ENCODE assay signal across 1 cellular context in the genomic region with DNA sequence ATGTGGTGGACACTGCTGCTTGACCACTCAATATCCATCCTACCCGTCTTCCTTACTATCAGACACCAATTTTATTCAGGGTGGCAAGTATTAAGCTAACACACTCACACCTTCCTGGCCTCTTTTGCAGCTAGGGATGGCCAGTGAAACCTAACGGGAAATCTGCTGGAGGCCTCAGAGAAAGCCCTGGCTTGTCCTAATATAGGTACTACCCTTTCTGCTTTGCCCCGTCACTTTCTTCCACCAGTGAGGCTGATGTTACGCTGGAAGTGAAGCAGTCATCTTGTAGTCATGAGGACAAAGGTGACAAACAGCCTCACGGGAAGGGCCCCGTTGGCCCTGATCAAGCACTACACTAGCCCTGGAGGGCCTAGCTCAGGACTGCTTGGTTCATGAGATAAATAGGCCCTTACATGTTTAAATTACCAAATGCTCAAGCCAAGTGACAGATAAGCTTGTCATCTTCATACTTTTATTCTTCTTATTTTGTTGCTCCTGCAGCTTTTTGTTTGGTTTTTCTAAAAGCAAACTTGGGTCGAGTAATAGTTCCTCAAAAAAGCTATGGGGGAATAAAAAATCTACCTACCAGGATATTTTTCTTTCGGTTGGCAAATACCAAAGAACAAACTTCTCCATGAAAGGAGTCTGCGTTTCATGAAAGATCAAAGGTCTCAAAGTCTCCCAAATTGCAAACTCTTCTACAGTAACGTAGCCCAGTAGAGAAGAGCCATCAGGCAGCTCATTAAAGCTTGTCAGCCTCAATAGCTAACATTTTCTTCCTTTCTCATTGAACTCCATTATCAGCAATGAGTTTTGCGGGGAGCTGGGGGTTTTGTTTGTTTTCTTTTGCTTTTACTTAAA.
TF ChIP-seq lines count a peak whose summit lies in the region.

No MANE protein-coding gene starts in this region.

TF ChIP-seq in WTC11, 78 proteins besides CTCF, POLR2A, EP300 and RAD21 (continued from another document):
- TF ChIP-seq, protein P1, sequence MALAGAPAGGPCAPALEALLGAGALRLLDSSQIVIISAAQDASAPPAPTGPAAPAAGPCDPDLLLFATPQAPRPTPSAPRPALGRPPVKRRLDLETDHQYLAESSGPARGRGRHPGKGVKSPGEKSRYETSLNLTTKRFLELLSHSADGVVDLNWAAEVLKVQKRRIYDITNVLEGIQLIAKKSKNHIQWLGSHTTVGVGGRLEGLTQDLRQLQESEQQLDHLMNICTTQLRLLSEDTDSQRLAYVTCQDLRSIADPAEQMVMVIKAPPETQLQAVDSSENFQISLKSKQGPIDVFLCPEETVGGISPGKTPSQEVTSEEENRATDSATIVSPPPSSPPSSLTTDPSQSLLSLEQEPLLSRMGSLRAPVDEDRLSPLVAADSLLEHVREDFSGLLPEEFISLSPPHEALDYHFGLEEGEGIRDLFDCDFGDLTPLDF (CRISPR knock-in tag; IDR thresholded peaks at IDR 0.05), result no peak
- no peak for TF ChIP-seq ELF4 (CRISPR knock-in tag; IDR thresholded peaks at IDR 0.05; ENCODE audit: low read depth)
- TF ChIP-seq ZNF138 (CRISPR knock-in tag; conservative IDR thresholded peaks at IDR 0.05), result no peak
- TF ChIP-seq, protein P2, sequence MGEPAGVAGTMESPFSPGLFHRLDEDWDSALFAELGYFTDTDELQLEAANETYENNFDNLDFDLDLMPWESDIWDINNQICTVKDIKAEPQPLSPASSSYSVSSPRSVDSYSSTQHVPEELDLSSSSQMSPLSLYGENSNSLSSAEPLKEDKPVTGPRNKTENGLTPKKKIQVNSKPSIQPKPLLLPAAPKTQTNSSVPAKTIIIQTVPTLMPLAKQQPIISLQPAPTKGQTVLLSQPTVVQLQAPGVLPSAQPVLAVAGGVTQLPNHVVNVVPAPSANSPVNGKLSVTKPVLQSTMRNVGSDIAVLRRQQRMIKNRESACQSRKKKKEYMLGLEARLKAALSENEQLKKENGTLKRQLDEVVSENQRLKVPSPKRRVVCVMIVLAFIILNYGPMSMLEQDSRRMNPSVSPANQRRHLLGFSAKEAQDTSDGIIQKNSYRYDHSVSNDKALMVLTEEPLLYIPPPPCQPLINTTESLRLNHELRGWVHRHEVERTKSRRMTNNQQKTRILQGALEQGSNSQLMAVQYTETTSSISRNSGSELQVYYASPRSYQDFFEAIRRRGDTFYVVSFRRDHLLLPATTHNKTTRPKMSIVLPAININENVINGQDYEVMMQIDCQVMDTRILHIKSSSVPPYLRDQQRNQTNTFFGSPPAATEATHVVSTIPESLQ (CRISPR knock-in tag; IDR thresholded peaks at IDR 0.05), result no peak
- TF ChIP-seq RELA (CRISPR knock-in tag; IDR thresholded peaks at IDR 0.05; ENCODE audit: borderline replicate concordance), result no peak
- no peak for TF ChIP-seq CREB1 (CRISPR knock-in tag; IDR thresholded peaks at IDR 0.05)
- TF ChIP-seq, protein P3, sequence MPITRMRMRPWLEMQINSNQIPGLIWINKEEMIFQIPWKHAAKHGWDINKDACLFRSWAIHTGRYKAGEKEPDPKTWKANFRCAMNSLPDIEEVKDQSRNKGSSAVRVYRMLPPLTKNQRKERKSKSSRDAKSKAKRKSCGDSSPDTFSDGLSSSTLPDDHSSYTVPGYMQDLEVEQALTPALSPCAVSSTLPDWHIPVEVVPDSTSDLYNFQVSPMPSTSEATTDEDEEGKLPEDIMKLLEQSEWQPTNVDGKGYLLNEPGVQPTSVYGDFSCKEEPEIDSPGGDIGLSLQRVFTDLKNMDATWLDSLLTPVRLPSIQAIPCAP (CRISPR knock-in tag; IDR thresholded peaks at IDR 0.05), result no peak
- TF ChIP-seq, protein P4, sequence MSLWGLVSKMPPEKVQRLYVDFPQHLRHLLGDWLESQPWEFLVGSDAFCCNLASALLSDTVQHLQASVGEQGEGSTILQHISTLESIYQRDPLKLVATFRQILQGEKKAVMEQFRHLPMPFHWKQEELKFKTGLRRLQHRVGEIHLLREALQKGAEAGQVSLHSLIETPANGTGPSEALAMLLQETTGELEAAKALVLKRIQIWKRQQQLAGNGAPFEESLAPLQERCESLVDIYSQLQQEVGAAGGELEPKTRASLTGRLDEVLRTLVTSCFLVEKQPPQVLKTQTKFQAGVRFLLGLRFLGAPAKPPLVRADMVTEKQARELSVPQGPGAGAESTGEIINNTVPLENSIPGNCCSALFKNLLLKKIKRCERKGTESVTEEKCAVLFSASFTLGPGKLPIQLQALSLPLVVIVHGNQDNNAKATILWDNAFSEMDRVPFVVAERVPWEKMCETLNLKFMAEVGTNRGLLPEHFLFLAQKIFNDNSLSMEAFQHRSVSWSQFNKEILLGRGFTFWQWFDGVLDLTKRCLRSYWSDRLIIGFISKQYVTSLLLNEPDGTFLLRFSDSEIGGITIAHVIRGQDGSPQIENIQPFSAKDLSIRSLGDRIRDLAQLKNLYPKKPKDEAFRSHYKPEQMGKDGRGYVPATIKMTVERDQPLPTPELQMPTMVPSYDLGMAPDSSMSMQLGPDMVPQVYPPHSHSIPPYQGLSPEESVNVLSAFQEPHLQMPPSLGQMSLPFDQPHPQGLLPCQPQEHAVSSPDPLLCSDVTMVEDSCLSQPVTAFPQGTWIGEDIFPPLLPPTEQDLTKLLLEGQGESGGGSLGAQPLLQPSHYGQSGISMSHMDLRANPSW (CRISPR knock-in tag; conservative IDR thresholded peaks at IDR 0.05; ENCODE audit: low read depth), result no peak
- TF ChIP-seq JUN (CRISPR knock-in tag; IDR thresholded peaks at IDR 0.05), result no peak
- TF ChIP-seq, protein P5, sequence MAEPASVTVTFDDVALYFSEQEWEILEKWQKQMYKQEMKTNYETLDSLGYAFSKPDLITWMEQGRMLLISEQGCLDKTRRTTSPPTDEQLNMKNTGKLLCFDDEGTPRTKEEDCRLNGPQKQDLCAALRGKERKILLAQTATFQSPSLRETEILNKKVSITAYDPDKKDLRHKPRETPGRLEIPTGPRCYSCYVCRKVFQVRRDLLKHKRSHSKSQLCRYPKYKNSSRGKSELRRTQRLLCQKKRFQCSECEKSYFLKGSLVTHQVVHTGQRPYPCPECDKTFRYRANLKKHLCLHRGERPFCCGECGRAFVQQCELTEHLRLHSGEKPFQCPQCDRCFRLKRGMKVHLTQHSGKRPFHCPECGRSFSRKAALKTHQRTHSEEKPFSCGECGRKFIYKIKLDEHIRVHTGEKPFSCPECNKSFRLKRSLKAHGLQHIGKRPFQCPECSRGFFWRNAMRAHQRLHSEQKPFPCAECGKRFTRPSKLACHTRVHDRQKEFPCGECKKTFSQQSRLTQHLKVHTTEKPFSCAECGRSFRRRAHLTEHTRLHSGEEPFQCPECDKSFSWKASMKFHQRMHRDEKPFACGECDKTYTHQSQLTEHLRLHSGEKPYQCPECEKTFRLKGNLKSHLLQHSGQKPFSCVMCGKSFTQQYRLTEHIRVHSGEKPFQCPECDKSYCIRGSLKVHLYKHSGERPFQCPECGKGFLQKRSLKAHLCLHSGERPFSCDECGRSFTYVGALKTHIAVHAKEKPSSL (CRISPR knock-in tag; conservative IDR thresholded peaks at IDR 0.05), result no peak
- TF ChIP-seq, protein P6, sequence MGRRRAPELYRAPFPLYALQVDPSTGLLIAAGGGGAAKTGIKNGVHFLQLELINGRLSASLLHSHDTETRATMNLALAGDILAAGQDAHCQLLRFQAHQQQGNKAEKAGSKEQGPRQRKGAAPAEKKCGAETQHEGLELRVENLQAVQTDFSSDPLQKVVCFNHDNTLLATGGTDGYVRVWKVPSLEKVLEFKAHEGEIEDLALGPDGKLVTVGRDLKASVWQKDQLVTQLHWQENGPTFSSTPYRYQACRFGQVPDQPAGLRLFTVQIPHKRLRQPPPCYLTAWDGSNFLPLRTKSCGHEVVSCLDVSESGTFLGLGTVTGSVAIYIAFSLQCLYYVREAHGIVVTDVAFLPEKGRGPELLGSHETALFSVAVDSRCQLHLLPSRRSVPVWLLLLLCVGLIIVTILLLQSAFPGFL (CRISPR knock-in tag; IDR thresholded peaks at IDR 0.05; ENCODE audit: borderline replicate concordance), result no peak
- TF ChIP-seq, protein P7, sequence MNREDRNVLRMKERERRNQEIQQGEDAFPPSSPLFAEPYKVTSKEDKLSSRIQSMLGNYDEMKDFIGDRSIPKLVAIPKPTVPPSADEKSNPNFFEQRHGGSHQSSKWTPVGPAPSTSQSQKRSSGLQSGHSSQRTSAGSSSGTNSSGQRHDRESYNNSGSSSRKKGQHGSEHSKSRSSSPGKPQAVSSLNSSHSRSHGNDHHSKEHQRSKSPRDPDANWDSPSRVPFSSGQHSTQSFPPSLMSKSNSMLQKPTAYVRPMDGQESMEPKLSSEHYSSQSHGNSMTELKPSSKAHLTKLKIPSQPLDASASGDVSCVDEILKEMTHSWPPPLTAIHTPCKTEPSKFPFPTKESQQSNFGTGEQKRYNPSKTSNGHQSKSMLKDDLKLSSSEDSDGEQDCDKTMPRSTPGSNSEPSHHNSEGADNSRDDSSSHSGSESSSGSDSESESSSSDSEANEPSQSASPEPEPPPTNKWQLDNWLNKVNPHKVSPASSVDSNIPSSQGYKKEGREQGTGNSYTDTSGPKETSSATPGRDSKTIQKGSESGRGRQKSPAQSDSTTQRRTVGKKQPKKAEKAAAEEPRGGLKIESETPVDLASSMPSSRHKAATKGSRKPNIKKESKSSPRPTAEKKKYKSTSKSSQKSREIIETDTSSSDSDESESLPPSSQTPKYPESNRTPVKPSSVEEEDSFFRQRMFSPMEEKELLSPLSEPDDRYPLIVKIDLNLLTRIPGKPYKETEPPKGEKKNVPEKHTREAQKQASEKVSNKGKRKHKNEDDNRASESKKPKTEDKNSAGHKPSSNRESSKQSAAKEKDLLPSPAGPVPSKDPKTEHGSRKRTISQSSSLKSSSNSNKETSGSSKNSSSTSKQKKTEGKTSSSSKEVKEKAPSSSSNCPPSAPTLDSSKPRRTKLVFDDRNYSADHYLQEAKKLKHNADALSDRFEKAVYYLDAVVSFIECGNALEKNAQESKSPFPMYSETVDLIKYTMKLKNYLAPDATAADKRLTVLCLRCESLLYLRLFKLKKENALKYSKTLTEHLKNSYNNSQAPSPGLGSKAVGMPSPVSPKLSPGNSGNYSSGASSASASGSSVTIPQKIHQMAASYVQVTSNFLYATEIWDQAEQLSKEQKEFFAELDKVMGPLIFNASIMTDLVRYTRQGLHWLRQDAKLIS (CRISPR knock-in tag; IDR thresholded peaks at IDR 0.05; ENCODE audit: borderline replicate concordance), result no peak
